9 cellular contexts compared by ENCODE assay signal in genomic region chr10:36068542-36068941, GRCh38.
"Had no signal": no experiment of that assay in that cellular context is flagged by ENCODE, and none has a peak within 500 bp of the region (broad histone marks: within the 10 kb centered on the region; RNA-seq: fewer than 3 reads in every experiment).

No MANE protein-coding gene starts in this region.

- H3K27ac ChIP-seq: GM23248 had no signal

- H3K36me3 ChIP-seq: HAP-1 had no signal

- H3K4me1 ChIP-seq: HAP-1 had no signal

- H3K9ac ChIP-seq: GM23248 had no signal

- H3K4me3 ChIP-seq: GM23248, HAP-1, K562 had no signal

- ATAC-seq: HCT116, K562 had no signal

- H2AFZ ChIP-seq: GM23248 had no signal

- H3K9me3 ChIP-seq: HAP-1 had no signal

- DNase-seq: GM23248, GOT3, H7, HFFc6, IMR-90, KG1 had no signal
